Comparison of ENCODE assay signal across 15 cellular contexts in genomic region chr5:179870952-179871351, GRCh38. TPM values are rescaled to one million over a fixed set of nuclear protein-coding genes. Genes with fewer than 3 reads are reported as not detected.
DNase-seq lines count a peak whose midpoint lies in the region; ATAC-seq and TF ChIP-seq lines count a peak whose summit lies in the region.
"Had no signal": no experiment of that assay in that cellular context is flagged by ENCODE, and none has a peak within 500 bp of the region (broad histone marks: within the 10 kb centered on the region; RNA-seq: fewer than 3 reads in every experiment).

No MANE protein-coding gene starts in this region.

- H3K9ac ChIP-seq in endodermal cell (ENCODE audit: extremely low read depth, low read length, poor library complexity, severe bottlenecking), result no peak overlapping the region
- H3K9ac ChIP-seq: BLaER1 treated with 17β-estradiol and CSF1 and Interleukin-3, amounts not matched to agents 10 nM and 100 nM; KMS-11 had no signal

- H3K27me3 Mint-ChIP-seq in GM23338 (ENCODE audit: insufficient read depth, low read depth, poor library complexity), result peaks cover 5% of the 10 kb centered on the region
- no peaks in the 10 kb centered on the region for H3K27me3 Mint-ChIP-seq in endodermal cell (ENCODE audit: insufficient read depth)

- no peaks in the 10 kb centered on the region for H3K79me2 ChIP-seq in GM23338 (replicated peaks; ENCODE audit: insufficient read depth)

- H3K9me3 Mint-ChIP-seq in GM23338 (no peaks in the 10 kb centered on the region), endodermal cell (no peaks in the 10 kb centered on the region)
- H3K9me3 Mint-ChIP-seq: CD8-positive, alpha-beta T cell had no signal

- H3K4me3 ChIP-seq in GM23338 (no peak overlapping the region), Panc1 (ENCODE audit: low read depth in 2 of 2, low read length in 2 of 2) (no peak overlapping the region), endodermal cell (ENCODE audit: low read length) (no peak overlapping the region), MG63 (no peak overlapping the region)
- H3K4me3 ChIP-seq: BLaER1 treated with 17β-estradiol and CSF1 and Interleukin-3, amounts not matched to agents 10 nM and 100 nM had no signal

- H3K4me1 ChIP-seq in GM23338 (ENCODE audit: insufficient read depth) (no peaks in the 10 kb centered on the region), Panc1 (ENCODE audit: control insufficient read depth, insufficient read depth, low read length) (no peaks in the 10 kb centered on the region), endodermal cell (ENCODE audit: control insufficient read depth, insufficient read depth, low read length) (no peaks in the 10 kb centered on the region)

- POLR2A ChIA-PET in Panc1 (lab: Charles Lee), result no interaction called here

- H3K36me3 Mint-ChIP-seq in GM23338 (ENCODE audit: low read depth) (peaks cover 22% of the 10 kb centered on the region), endodermal cell (ENCODE audit: low read depth) (peaks cover 55% of the 10 kb centered on the region)

- H4K20me1 ChIP-seq in GM23338 (replicated peaks; ENCODE audit: insufficient read depth), result no peaks in the 10 kb centered on the region; the same call in 1 of the 2 replicates

- H2AFZ ChIP-seq in GM23338, result no peak overlapping the region

- BruUV-seq in Panc1 (replicated peaks; lab: Mats Ljungman, UMichigan), result TSS peak; percentile 12

- intact Hi-C loops in Panc1 (cut with micrococcal nuclease; ENCODE audit: unreplicated experiment) (no loop called here), posterior vena cava (cut with DNase I) (no loop called here)

- no peak for TF ChIP-seq CTCF in GM23338 (conservative IDR thresholded peaks at IDR 0.05; ENCODE audit: low read depth in 2 of 2)
- TF ChIP-seq CTCF in Panc1 (IDR thresholded peaks at IDR 0.05), result no peak
- no peak for TF ChIP-seq CTCF in endodermal cell (conservative IDR thresholded peaks at IDR 0.05)

- H3F3A ChIP-seq in GM23338 (replicated peaks; ENCODE audit: low read depth), result peaks cover 8% of the 10 kb centered on the region; the same call in 1 of the 2 replicates

- H3K9me3 ChIP-seq in Panc1 (ENCODE audit: control insufficient read depth, insufficient read depth, low read depth, low read length) (no peaks in the 10 kb centered on the region), endodermal cell (ENCODE audit: control insufficient read depth, low read length) (no peaks in the 10 kb centered on the region), MG63 (no peaks in the 10 kb centered on the region)
- H3K9me3 ChIP-seq: BLaER1 treated with 17β-estradiol and CSF1 and Interleukin-3, amounts not matched to agents 10 nM and 100 nM had no signal

- no peak overlapping the region for H3K27ac Mint-ChIP-seq in GM23338
- H3K27ac Mint-ChIP-seq in endodermal cell, result no peak overlapping the region
- H3K27ac Mint-ChIP-seq: CD8-positive, alpha-beta T cell had no signal

- H3K4me1 Mint-ChIP-seq in GM23338, result peaks cover 10% of the 10 kb centered on the region
- peaks cover 5% of the 10 kb centered on the region for H3K4me1 Mint-ChIP-seq in endodermal cell

- H3K27me3 ChIP-seq in GM23338 (ENCODE audit: insufficient read depth) (no peaks in the 10 kb centered on the region), Panc1 (ENCODE audit: control insufficient read depth, insufficient read depth, low read length) (no peaks in the 10 kb centered on the region), endodermal cell (ENCODE audit: control insufficient read depth, insufficient read depth, low read length, poor library complexity, severe bottlenecking) (no peaks in the 10 kb centered on the region), MG63 (no peaks in the 10 kb centered on the region)
- H3K27me3 ChIP-seq: BLaER1 treated with 17β-estradiol and CSF1 and Interleukin-3, amounts not matched to agents 10 nM and 100 nM had no signal

- CTCF ChIA-PET in Panc1 (lab: Charles Lee), result no interaction called here

- no peak overlapping the region for H3K4me3 Mint-ChIP-seq in GM23338
- H3K4me3 Mint-ChIP-seq in endodermal cell, result no peak overlapping the region
- H3K4me3 Mint-ChIP-seq: CD8-positive, alpha-beta T cell had no signal

- in situ Hi-C loops in Panc1 (cut with HindIII; ENCODE audit: low pct_unique_long_range_greater_than_20kb, low sequenced_read_pairs), result no loop called here

- no peaks in the 10 kb centered on the region for H3K36me3 ChIP-seq in GM23338 (ENCODE audit: insufficient read depth)
- peaks cover 11% of the 10 kb centered on the region; the same call in 1 of the 2 replicates for H3K36me3 ChIP-seq in Panc1 (ENCODE audit: control insufficient read depth, insufficient read depth, low read length)
- peaks cover 40% of the 10 kb centered on the region for H3K36me3 ChIP-seq in endodermal cell (ENCODE audit: control insufficient read depth, insufficient read depth, low read length)
- peaks cover 94% of the 10 kb centered on the region for H3K36me3 ChIP-seq in MG63

- H3K9me2 ChIP-seq in GM23338 (ENCODE audit: insufficient read depth), result no peaks in the 10 kb centered on the region

- WGBS in endodermal cell (ENCODE audit: insufficient coverage in 1 of 2, insufficient read length in 1 of 2), 2 experiments, result 95 to 97% methylated on average over 3 of the region's 3 CpGs

- DNase-seq in GM23338 (ENCODE audit: low spot score), result no peak
- no peak for DNase-seq in Panc1 (ENCODE audit: low read depth, low spot score)
- DNase-seq in endodermal cell, result no peak
- peak; percentile 37 for DNase-seq in posterior vena cava (ENCODE audit: low spot score)
- DNase-seq in foreskin melanocyte, result no peak
- no peak for DNase-seq in MG63
- DNase-seq: CD8-positive, alpha-beta T cell; GF-D8; GOT3; NCI-H1417 treated with DMSO at 0.1 percent for 48 hours; NCI-H187 treated with DMSO at 0.1 percent for 48 hours; NCI-H2227 treated with DMSO at 0.1 percent for 48 hours had no signal

- H3K27ac ChIP-seq in GM23338 (ENCODE audit: low read depth), result 0 out of 2 replicates have a peak overlapping the region, but pooled peaks have one; percentile 55
- no peak overlapping the region for H3K27ac ChIP-seq in Panc1 (ENCODE audit: low read length)
- peak overlapping the region; percentile 21 for H3K27ac ChIP-seq in endodermal cell (ENCODE audit: low read depth, low read length)
- H3K27ac ChIP-seq: BLaER1 treated with 17β-estradiol and CSF1 and Interleukin-3, amounts not matched to agents 10 nM and 100 nM; KMS-11 had no signal

- ATAC-seq in GM23338 (no peak), Panc1 (no peak), HG03432 (IDR thresholded peaks at IDR 0.05; ENCODE audit: unreplicated experiment) (no peak)
- ATAC-seq: CD8-positive, alpha-beta T cell had no signal

- no peak overlapping the region for H3K4me2 ChIP-seq in GM23338
- H3K4me2 ChIP-seq: BLaER1 treated with 17β-estradiol and CSF1 and Interleukin-3, amounts not matched to agents 10 nM and 100 nM; KMS-11 had no signal

TF ChIP-seq in GM23338, 12 proteins besides CTCF, POLR2A, EP300 and RAD21 (continues in another document):
- TF ChIP-seq EZH2phosphoT487 (IDR thresholded peaks at IDR 0.05; ENCODE audit: unreplicated experiment) (no peak), NANOG (IDR thresholded peaks at IDR 0.05; ENCODE audit: borderline replicate concordance) (no peak), ZNF331 (CRISPR knock-in tag; IDR thresholded peaks at IDR 0.05; ENCODE audit: low read depth) (no peak), EZH2 (IDR thresholded peaks at IDR 0.05; ENCODE audit: low read depth, unreplicated experiment) (no peak), JUNB (IDR thresholded peaks at IDR 0.05; ENCODE audit: unreplicated experiment) (no peak)

RNA-seq across cellular contexts. Expression of gene MRNIP, which starts 12.3 kb away (rescaled TPM):
- total RNA-seq in GM23338 (2014; rRNA removed; shearing (Covaris generic)), result 29.4 and 34.4 TPM in 2 replicates
- polyA plus RNA-seq in GM23338 (2016; fragmentation: Nextera tagmentation; extraction: Ambion mirVana), result 18.0 and 18.2 TPM in 2 replicates
- 33.0 TPM for total RNA-seq in Panc1 (2021; ENCODE audit: unreplicated experiment)
- 21.9 TPM for polyA plus RNA-seq in Panc1 (2012; ENCODE audit: insufficient read length)
- total RNA-seq in endodermal cell, result 10 to 100 TPM; 45.8 to 55.3 TPM
- 34.7 TPM for polyA plus RNA-seq in endodermal cell (2013, experiment 1 of 2)
- polyA plus RNA-seq in endodermal cell (2013, experiment 2 of 2), result 32.0 TPM
- total RNA-seq in posterior vena cava, result 10 to 100 TPM; 17.3 to 20.1 TPM
- 25.5 and 30.6 TPM in 2 replicates for total RNA-seq in MG63 (2014; rRNA removed; shearing (Covaris generic); ENCODE audit: low replicate concordance)

RNA-seq across cellular contexts. Expression of gene TBC1D9B, which starts 36.7 kb away (rescaled TPM):
- 34.5 and 38.0 TPM in 2 replicates for total RNA-seq in GM23338 (2014; rRNA removed; shearing (Covaris generic))
- 17.1 and 19.0 TPM in 2 replicates for polyA plus RNA-seq in GM23338 (2016; fragmentation: Nextera tagmentation; extraction: Ambion mirVana)
- 131 TPM for total RNA-seq in Panc1 (2021; ENCODE audit: unreplicated experiment)
- polyA plus RNA-seq in Panc1 (2012; ENCODE audit: insufficient read length), result 192 TPM
- total RNA-seq in endodermal cell, result 100 to 1,000 TPM; 118 to 127 TPM
- 74.4 TPM for polyA plus RNA-seq in endodermal cell (2013, experiment 1 of 2)
- 68.1 TPM for polyA plus RNA-seq in endodermal cell (2013, experiment 2 of 2)
- total RNA-seq in posterior vena cava, result 10 to 100 TPM; 85.0 to 90.5 TPM
- total RNA-seq in MG63 (2014; rRNA removed; shearing (Covaris generic); ENCODE audit: low replicate concordance), result 69.1 and 101 TPM in 2 replicates

RNA-seq across cellular contexts. Expression of gene SQSTM1, which starts 50.2 kb away (rescaled TPM):
- 83.6 and 92.6 TPM in 2 replicates for total RNA-seq in GM23338 (2014; rRNA removed; shearing (Covaris generic))
- 52.5 and 58.0 TPM in 2 replicates for polyA plus RNA-seq in GM23338 (2016; fragmentation: Nextera tagmentation; extraction: Ambion mirVana)
- total RNA-seq in Panc1 (2021; ENCODE audit: unreplicated experiment) (985 TPM), endodermal cell (100 to 1,000 TPM; 134 to 172 TPM), posterior vena cava (100 to 1,000 TPM; 245 to 333 TPM)
- polyA plus RNA-seq in Panc1 (2012; ENCODE audit: insufficient read length), result 958 TPM
- polyA plus RNA-seq in endodermal cell (2013, experiment 1 of 2), result 48.3 TPM
- polyA plus RNA-seq in endodermal cell (2013, experiment 2 of 2), result 43.6 TPM
- 484 and 538 TPM in 2 replicates for total RNA-seq in MG63 (2014; rRNA removed; shearing (Covaris generic); ENCODE audit: low replicate concordance)
